In genomic region chr7:41873781-41874180, GRCh38 we compare ENCODE assay signal across 31 cellular contexts.
A peak's percentile ranks its signal among the peaks of the same experiment; 100 is the strongest.
DNase-seq lines count a peak whose midpoint lies in the region; ATAC-seq and TF ChIP-seq lines count a peak whose summit lies in the region.
"Had no signal": no experiment of that assay in that cellular context is flagged by ENCODE, and none has a peak within 500 bp of the region (broad histone marks: within the 10 kb centered on the region; RNA-seq: fewer than 3 reads in every experiment).

No MANE protein-coding gene starts in this region.

- H3K9me3 ChIP-seq in WERI-Rb-1 (ENCODE audit: severe bottlenecking), result no peaks in the 10 kb centered on the region
- H3K9me3 ChIP-seq: colonic mucosa, mucosa of descending colon, Peyer's patch, upper lobe of left lung had no signal

- no peak for TF ChIP-seq CTCF in WERI-Rb-1 (IDR thresholded peaks at IDR 0.05; ENCODE audit: low read depth, low read length)

- no peak overlapping the region for H3K27ac ChIP-seq in WERI-Rb-1
- H3K27ac ChIP-seq: cardiac muscle cell, colonic mucosa, epithelial cell of prostate, HL-60, Peyer's patch, skin epidermis, upper lobe of left lung, VCaP had no signal

- no peaks in the 10 kb centered on the region for H3K36me3 ChIP-seq in WERI-Rb-1
- H3K36me3 ChIP-seq: cardiac muscle cell, colonic mucosa, Peyer's patch, upper lobe of left lung had no signal

- H3K27me3 ChIP-seq in WERI-Rb-1 (ENCODE audit: insufficient read depth, low read depth, severe bottlenecking), result peaks cover 63% of the 10 kb centered on the region
- H3K27me3 ChIP-seq: cardiac muscle cell, colonic mucosa, Peyer's patch, upper lobe of left lung had no signal

- no peak overlapping the region for H3K4me3 ChIP-seq in WERI-Rb-1 (ENCODE audit: low read depth, low read length)
- H3K4me3 ChIP-seq: cardiac muscle cell, colonic mucosa, lung, mucosa of descending colon, Peyer's patch, skin epidermis, upper lobe of left lung had no signal

- ATAC-seq in GM18502 (IDR thresholded peaks at IDR 0.05; ENCODE audit: poor library complexity, unreplicated experiment), result no peak
- ATAC-seq: HCT116; mucosa of descending colon; stimulated activated memory B cell treated with anti-CD40 and anti-IgM and Interleukin-4, amounts not matched to agents 10 μg/mL and 1 μg/mL and 100 μg/mL, for 72 hours had no signal

- DNase-seq in AG20443 (ENCODE audit: low spot score) (peak; percentile 43), EH (ENCODE audit: low read depth) (peak; percentile 80), NOMO-1 treated with DMSO at 0.1 percent for 48 hours (lab: John Stamatoyannopoulos, UW; ENCODE audit: unreplicated experiment) (peak; percentile 23), left kidney (ENCODE audit: low read depth, low spot score) (peak; percentile 49), amniotic stem cell (lab: John Stamatoyannopoulos, UW) (no peak), WERI-Rb-1 (no peak)
- DNase-seq: activated CD4-positive, alpha-beta T cell treated with anti-CD3 and anti-CD28 coated beads for 4 hours; activated effector memory CD4-positive, alpha-beta T cell treated with anti-CD3 and anti-CD28 coated beads, Interleukin-2, amount 50 U/mL, for 16 hours; activated T-cell treated with anti-CD3 and anti-CD28 coated beads, Interleukin-2, amount 50 U/mL, for 24 hours; colonic mucosa; DMS79; effector CD8-positive, alpha-beta T cell; KG1; MM.1S; mucosa of descending colon; NCI-H1436 treated with DMSO at 0.1 percent for 48 hours; NCI-H345; NCI-H69; nephron progenitor cell; Peyer's patch; SHP77; upper lobe of left lung had no signal

Comparison
In these comparisons a context has a peak if more than half of its experiments do, and no peak if none do; other contexts are left out.
1. DNase-seq: peak in AG20443 (single experiment), EH (single experiment), NOMO-1 treated with DMSO at 0.1 percent for 48 hours (single experiment) and left kidney (single experiment); none in amniotic stem cell (single experiment) and WERI-Rb-1 (single experiment).